ENCODE assay signal across 2 cellular contexts in the genomic region with DNA sequence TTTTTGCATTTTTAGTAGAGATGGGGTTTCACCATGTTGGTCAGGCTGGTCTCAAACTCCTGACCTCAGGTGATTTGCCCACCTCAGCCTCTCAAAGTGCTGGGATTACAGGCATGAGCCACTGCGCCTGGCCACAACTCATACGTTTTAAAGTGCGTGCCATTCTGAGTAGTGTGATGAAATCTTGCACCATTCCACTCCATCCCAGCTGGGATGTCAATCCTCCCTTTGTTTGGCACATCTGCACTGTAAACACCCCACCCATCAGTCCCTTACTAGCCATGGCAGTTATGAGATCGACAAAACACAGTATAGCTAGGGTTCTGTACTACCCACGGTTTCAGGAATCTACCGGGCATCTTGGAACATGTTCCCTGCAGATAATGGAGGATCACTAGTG.
TF ChIP-seq lines count a peak whose summit lies in the region.
"Not testable (repeated sequence)": the region's sequence is repeated elsewhere in the genome, so short reads cannot be mapped to it uniquely, and the experiment has no call there.

No MANE protein-coding gene starts in this region.

TF ChIP-seq in WTC11, 78 proteins besides CTCF, POLR2A, EP300 and RAD21:
- peak; percentile 99 for TF ChIP-seq GABPB1 (CRISPR knock-in tag; IDR thresholded peaks at IDR 0.05)
TF ChIP-seq in WTC11: peak in this region for 1; not testable (repeated sequence) for 77.

TF ChIP-seq in HepG2, 621 proteins besides CTCF, POLR2A, EP300 and RAD21 (continues in another document):
- TF ChIP-seq SOX13 (IDR thresholded peaks at IDR 0.05); FOXP1 (IDR thresholded peaks at IDR 0.05); SOX6 (IDR thresholded peaks at IDR 0.05); MAZ (IDR thresholded peaks at IDR 0.05; ENCODE audit: borderline replicate concordance, low read depth, low read length): not testable (repeated sequence)
- peak in 1 of 2 experiments; percentile 78; a peak in 2 of 4 replicates for TF ChIP-seq SOX13 (CRISPR knock-in tag; conservative IDR thresholded peaks at IDR 0.05 in 1 of 2, IDR thresholded peaks at IDR 0.05 in 1 of 2)
- TF ChIP-seq HDAC2 (CRISPR knock-in tag; IDR thresholded peaks at IDR 0.05) = 0 out of 2 replicates have a peak, but pooled peaks have one; percentile 33
- peak; percentile 63; the same call in 1 of the 2 replicates for TF ChIP-seq KDM1A (CRISPR knock-in tag; IDR thresholded peaks at IDR 0.05)
- TF ChIP-seq ZNF460 (CRISPR knock-in tag; IDR thresholded peaks at IDR 0.05; ENCODE audit: borderline replicate concordance) = peak; percentile 30; the same call in 1 of the 2 replicates
- 0 out of 2 replicates have a peak, but pooled peaks have one; percentile 17 for TF ChIP-seq SP5 (CRISPR knock-in tag; IDR thresholded peaks at IDR 0.05; ENCODE audit: borderline replicate concordance, low read depth)
- TF ChIP-seq CEBPG (CRISPR knock-in tag; IDR thresholded peaks at IDR 0.05) = peak; percentile 96
- TF ChIP-seq ZNF878 (CRISPR knock-in tag; IDR thresholded peaks at IDR 0.05) = peak; percentile 49; the same call in 1 of the 2 replicates
- TF ChIP-seq, protein P1, sequence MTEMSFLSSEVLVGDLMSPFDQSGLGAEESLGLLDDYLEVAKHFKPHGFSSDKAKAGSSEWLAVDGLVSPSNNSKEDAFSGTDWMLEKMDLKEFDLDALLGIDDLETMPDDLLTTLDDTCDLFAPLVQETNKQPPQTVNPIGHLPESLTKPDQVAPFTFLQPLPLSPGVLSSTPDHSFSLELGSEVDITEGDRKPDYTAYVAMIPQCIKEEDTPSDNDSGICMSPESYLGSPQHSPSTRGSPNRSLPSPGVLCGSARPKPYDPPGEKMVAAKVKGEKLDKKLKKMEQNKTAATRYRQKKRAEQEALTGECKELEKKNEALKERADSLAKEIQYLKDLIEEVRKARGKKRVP (CRISPR knock-in tag; IDR thresholded peaks at IDR 0.05) = peak in 1 of 2 experiments; percentile 99; a peak in 2 of 4 replicates
- peak; percentile 99 for TF ChIP-seq ZNF264 (CRISPR knock-in tag; IDR thresholded peaks at IDR 0.05)
- TF ChIP-seq FOXK1 (CRISPR knock-in tag; IDR thresholded peaks at IDR 0.05; ENCODE audit: borderline replicate concordance, low read depth) = peak; percentile 74; the same call in 1 of the 2 replicates
- peak; percentile 83; the same call in 1 of the 2 replicates for TF ChIP-seq SOX5 (CRISPR knock-in tag; IDR thresholded peaks at IDR 0.05; ENCODE audit: borderline replicate concordance)
- TF ChIP-seq FOSL2 (CRISPR knock-in tag; IDR thresholded peaks at IDR 0.05) = peak; percentile 42; the same call in 1 of the 2 replicates
- peak; percentile 64 for TF ChIP-seq GATAD2A (CRISPR knock-in tag; IDR thresholded peaks at IDR 0.05)
- TF ChIP-seq BHLHE40 (IDR thresholded peaks at IDR 0.05; ENCODE audit: low read length) = peak; percentile 12; the same call in 1 of the 2 replicates
- TF ChIP-seq ZNF644 (CRISPR knock-in tag; IDR thresholded peaks at IDR 0.05; ENCODE audit: low read depth) = peak; percentile 77
- TF ChIP-seq NCOA2 (CRISPR knock-in tag; IDR thresholded peaks at IDR 0.05) = peak; percentile 26; the same call in 1 of the 2 replicates
- TF ChIP-seq, protein P2, sequence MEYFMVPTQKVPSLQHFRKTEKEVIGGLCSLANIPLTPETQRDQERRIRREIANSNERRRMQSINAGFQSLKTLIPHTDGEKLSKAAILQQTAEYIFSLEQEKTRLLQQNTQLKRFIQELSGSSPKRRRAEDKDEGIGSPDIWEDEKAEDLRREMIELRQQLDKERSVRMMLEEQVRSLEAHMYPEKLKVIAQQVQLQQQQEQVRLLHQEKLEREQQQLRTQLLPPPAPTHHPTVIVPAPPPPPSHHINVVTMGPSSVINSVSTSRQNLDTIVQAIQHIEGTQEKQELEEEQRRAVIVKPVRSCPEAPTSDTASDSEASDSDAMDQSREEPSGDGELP (IDR thresholded peaks at IDR 0.05; ENCODE audit: borderline replicate concordance, low read depth) = peak; percentile 82; the same call in 1 of the 2 replicates
- TF ChIP-seq, protein P3, sequence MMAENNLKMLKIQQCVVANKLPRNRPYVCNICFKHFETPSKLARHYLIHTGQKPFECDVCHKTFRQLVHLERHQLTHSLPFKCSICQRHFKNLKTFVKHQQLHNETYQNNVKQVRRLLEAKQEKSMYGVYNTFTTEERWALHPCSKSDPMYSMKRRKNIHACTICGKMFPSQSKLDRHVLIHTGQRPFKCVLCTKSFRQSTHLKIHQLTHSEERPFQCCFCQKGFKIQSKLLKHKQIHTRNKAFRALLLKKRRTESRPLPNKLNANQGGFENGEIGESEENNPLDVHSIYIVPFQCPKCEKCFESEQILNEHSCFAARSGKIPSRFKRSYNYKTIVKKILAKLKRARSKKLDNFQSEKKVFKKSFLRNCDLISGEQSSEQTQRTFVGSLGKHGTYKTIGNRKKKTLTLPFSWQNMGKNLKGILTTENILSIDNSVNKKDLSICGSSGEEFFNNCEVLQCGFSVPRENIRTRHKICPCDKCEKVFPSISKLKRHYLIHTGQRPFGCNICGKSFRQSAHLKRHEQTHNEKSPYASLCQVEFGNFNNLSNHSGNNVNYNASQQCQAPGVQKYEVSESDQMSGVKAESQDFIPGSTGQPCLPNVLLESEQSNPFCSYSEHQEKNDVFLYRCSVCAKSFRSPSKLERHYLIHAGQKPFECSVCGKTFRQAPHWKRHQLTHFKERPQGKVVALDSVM (CRISPR knock-in tag; IDR thresholded peaks at IDR 0.05) = peak; percentile 28; the same call in 1 of the 2 replicates
- peak; percentile 74 for TF ChIP-seq FOXP1 (CRISPR knock-in tag; IDR thresholded peaks at IDR 0.05)
- TF ChIP-seq FOXK2 (IDR thresholded peaks at IDR 0.05) = 0 out of 2 replicates have a peak, but pooled peaks have one; percentile 28
- peak; percentile 62 for TF ChIP-seq TEAD3 (CRISPR knock-in tag; optimal IDR thresholded peaks at IDR 0.05; ENCODE audit: borderline replicate concordance)
- TF ChIP-seq CEBPB (IDR thresholded peaks at IDR 0.05; ENCODE audit: borderline replicate concordance, low read depth, low read length) = peak; percentile 85
- TF ChIP-seq ZBTB42 (CRISPR knock-in tag; IDR thresholded peaks at IDR 0.05) = peak; percentile 97
- TF ChIP-seq, protein P4, sequence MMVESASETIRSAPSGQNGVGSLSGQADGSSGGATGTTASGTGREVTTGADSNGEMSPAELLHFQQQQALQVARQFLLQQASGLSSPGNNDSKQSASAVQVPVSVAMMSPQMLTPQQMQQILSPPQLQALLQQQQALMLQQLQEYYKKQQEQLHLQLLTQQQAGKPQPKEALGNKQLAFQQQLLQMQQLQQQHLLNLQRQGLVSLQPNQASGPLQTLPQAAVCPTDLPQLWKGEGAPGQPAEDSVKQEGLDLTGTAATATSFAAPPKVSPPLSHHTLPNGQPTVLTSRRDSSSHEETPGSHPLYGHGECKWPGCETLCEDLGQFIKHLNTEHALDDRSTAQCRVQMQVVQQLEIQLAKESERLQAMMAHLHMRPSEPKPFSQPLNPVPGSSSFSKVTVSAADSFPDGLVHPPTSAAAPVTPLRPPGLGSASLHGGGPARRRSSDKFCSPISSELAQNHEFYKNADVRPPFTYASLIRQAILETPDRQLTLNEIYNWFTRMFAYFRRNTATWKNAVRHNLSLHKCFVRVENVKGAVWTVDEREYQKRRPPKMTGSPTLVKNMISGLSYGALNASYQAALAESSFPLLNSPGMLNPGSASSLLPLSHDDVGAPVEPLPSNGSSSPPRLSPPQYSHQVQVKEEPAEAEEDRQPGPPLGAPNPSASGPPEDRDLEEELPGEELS (CRISPR knock-in tag; IDR thresholded peaks at IDR 0.05) = 0 out of 2 replicates have a peak, but pooled peaks have one; percentile 40
- peak; percentile 51; the same call in 1 of the 2 replicates for TF ChIP-seq KLF6 (CRISPR knock-in tag; IDR thresholded peaks at IDR 0.05)
- TF ChIP-seq, protein P5, sequence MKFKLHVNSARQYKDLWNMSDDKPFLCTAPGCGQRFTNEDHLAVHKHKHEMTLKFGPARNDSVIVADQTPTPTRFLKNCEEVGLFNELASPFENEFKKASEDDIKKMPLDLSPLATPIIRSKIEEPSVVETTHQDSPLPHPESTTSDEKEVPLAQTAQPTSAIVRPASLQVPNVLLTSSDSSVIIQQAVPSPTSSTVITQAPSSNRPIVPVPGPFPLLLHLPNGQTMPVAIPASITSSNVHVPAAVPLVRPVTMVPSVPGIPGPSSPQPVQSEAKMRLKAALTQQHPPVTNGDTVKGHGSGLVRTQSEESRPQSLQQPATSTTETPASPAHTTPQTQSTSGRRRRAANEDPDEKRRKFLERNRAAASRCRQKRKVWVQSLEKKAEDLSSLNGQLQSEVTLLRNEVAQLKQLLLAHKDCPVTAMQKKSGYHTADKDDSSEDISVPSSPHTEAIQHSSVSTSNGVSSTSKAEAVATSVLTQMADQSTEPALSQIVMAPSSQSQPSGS (CRISPR knock-in tag; IDR thresholded peaks at IDR 0.05) = 0 out of 2 replicates have a peak, but pooled peaks have one; percentile 24
- peak; percentile 48 for TF ChIP-seq SAP130 (CRISPR knock-in tag; IDR thresholded peaks at IDR 0.05; ENCODE audit: low read depth)
- TF ChIP-seq KDM2A (CRISPR knock-in tag; IDR thresholded peaks at IDR 0.05; ENCODE audit: borderline replicate concordance, low read depth) = 0 out of 2 replicates have a peak, but pooled peaks have one; percentile 31
- peak; percentile 17; the same call in 1 of the 2 replicates for TF ChIP-seq NR2C2 (CRISPR knock-in tag; IDR thresholded peaks at IDR 0.05; ENCODE audit: borderline replicate concordance)
- TF ChIP-seq KLF16 (CRISPR knock-in tag; IDR thresholded peaks at IDR 0.05) = peak in 1 of 2 experiments; percentile 52; a peak in 1 of 4 replicates
- 0 out of 2 replicates have a peak, but pooled peaks have one; percentile 13 for TF ChIP-seq SALL1 (CRISPR knock-in tag; IDR thresholded peaks at IDR 0.05)
- peak; percentile 96 for TF ChIP-seq ZNF12 (CRISPR knock-in tag; IDR thresholded peaks at IDR 0.05)
- peak; percentile 90 for TF ChIP-seq SOX6 (CRISPR knock-in tag; IDR thresholded peaks at IDR 0.05)
- peak; percentile 88 for TF ChIP-seq FOXA3 (CRISPR knock-in tag; IDR thresholded peaks at IDR 0.05)
- 0 out of 2 replicates have a peak, but pooled peaks have one; percentile 73 for TF ChIP-seq ZSCAN22 (CRISPR knock-in tag; IDR thresholded peaks at IDR 0.05)
- TF ChIP-seq, protein P6, sequence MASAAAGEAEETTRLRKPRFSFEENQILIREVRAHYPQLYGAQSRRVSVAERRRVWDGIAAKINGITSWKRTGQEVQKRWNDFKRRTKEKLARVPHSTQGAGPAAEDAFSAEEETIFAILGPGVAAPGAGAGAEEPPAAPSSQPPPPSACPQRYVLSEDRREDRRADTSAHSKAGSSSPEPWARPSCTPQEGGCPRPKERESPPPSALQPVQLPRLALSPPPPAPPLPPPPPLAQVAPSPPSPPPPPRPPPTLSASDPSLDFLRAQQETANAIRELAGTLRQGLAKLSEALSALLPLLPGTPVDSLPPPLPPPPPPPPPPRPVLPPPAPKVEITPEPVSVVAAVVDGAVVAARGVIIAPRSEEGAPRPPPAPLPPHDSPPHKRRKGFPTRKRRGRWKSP (CRISPR knock-in tag; IDR thresholded peaks at IDR 0.05) = peak; percentile 44; the same call in 1 of the 2 replicates
- peak; percentile 76 for TF ChIP-seq THAP11 (CRISPR knock-in tag; IDR thresholded peaks at IDR 0.05)
- TF ChIP-seq, protein P7, sequence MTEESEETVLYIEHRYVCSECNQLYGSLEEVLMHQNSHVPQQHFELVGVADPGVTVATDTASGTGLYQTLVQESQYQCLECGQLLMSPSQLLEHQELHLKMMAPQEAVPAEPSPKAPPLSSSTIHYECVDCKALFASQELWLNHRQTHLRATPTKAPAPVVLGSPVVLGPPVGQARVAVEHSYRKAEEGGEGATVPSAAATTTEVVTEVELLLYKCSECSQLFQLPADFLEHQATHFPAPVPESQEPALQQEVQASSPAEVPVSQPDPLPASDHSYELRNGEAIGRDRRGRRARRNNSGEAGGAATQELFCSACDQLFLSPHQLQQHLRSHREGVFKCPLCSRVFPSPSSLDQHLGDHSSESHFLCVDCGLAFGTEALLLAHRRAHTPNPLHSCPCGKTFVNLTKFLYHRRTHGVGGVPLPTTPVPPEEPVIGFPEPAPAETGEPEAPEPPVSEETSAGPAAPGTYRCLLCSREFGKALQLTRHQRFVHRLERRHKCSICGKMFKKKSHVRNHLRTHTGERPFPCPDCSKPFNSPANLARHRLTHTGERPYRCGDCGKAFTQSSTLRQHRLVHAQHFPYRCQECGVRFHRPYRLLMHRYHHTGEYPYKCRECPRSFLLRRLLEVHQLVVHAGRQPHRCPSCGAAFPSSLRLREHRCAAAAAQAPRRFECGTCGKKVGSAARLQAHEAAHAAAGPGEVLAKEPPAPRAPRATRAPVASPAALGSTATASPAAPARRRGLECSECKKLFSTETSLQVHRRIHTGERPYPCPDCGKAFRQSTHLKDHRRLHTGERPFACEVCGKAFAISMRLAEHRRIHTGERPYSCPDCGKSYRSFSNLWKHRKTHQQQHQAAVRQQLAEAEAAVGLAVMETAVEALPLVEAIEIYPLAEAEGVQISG (CRISPR knock-in tag; IDR thresholded peaks at IDR 0.05) = peak; percentile 24; the same call in 1 of the 2 replicates
- TF ChIP-seq MED1 (CRISPR knock-in tag; IDR thresholded peaks at IDR 0.05) = 0 out of 2 replicates have a peak, but pooled peaks have one; percentile 22
- TF ChIP-seq, protein P8, sequence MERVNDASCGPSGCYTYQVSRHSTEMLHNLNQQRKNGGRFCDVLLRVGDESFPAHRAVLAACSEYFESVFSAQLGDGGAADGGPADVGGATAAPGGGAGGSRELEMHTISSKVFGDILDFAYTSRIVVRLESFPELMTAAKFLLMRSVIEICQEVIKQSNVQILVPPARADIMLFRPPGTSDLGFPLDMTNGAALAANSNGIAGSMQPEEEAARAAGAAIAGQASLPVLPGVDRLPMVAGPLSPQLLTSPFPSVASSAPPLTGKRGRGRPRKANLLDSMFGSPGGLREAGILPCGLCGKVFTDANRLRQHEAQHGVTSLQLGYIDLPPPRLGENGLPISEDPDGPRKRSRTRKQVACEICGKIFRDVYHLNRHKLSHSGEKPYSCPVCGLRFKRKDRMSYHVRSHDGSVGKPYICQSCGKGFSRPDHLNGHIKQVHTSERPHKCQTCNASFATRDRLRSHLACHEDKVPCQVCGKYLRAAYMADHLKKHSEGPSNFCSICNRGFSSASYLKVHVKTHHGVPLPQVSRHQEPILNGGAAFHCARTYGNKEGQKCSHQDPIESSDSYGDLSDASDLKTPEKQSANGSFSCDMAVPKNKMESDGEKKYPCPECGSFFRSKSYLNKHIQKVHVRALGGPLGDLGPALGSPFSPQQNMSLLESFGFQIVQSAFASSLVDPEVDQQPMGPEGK (CRISPR knock-in tag; IDR thresholded peaks at IDR 0.05) = peak; percentile 21; the same call in 1 of the 2 replicates
- TF ChIP-seq MAZ (CRISPR knock-in tag; IDR thresholded peaks at IDR 0.05; ENCODE audit: low read depth) = peak; percentile 20; the same call in 1 of the 2 replicates
- peak; percentile 57; the same call in 1 of the 2 replicates for TF ChIP-seq CCDC6 (CRISPR knock-in tag; IDR thresholded peaks at IDR 0.05)
- peak; percentile 73 for TF ChIP-seq FOXO1 (CRISPR knock-in tag; IDR thresholded peaks at IDR 0.05)
- TF ChIP-seq HMG20A (CRISPR knock-in tag; IDR thresholded peaks at IDR 0.05; ENCODE audit: borderline replicate concordance) = peak; percentile 56
- TF ChIP-seq CBX5 (CRISPR knock-in tag; IDR thresholded peaks at IDR 0.05; ENCODE audit: borderline replicate concordance) = peak; percentile 72
